In the genomic region with DNA sequence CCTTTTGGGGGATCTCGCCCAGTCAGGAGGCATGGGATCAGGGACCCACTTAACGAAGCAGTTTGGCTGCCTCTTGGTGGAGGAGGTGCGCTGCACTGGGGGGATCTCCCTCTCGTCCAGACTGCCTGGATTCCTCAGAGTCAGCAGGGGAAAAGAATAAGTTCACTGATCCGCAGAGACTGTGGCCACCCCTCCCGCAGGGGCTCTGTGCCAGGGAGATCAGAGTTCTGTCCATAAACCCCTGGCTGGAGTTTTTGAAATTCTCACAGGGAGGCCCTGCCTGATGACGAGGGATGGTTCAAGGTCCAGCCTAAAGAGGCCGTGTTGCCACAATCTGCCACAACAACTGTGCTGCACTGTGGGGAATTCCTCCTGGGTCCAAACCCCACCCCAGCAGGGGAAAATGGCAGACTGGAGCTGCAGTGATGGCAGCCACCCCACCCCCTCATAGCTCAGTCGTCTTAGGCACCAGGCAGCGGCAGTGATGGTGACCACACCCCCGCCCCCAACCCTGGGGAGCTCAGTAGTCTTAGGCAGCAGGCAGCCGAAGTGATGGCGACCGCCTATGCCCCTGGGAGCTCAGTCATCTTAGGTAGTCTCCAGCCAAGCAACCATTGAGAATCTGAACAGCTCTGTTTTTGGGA, we compare ENCODE assay signal across 17 cellular contexts.
"Had no signal": no experiment of that assay in that cellular context is flagged by ENCODE, and none has a peak within 500 bp of the region (broad histone marks: within the 10 kb centered on the region; RNA-seq: fewer than 3 reads in every experiment).

No MANE protein-coding gene starts in this region.

- H3K36me3 ChIP-seq: gastroesophageal sphincter, lower lobe of right lung, neutrophil, right atrium auricular region had no signal

- ATAC-seq: gastroesophageal sphincter; lower lobe of right lung; naive thymus-derived CD4-positive, alpha-beta T cell; stimulated activated naive CD8-positive, alpha-beta T cell treated with anti-CD3 and anti-CD28 coated beads, Interleukin-15, Interleukin-2, amounts not matched to agents 100 U/mL and 50 U/mL, for 24 hours had no signal

- H3K27me3 Mint-ChIP-seq: activated CD4-positive, alpha-beta T cell treated with anti-CD3 and anti-CD28 coated beads, Interleukin-2, amount 10 ng/mL, durations not matched to agents 7 days and 5 days; activated naive CD8-positive, alpha-beta T cell treated with anti-CD3 and anti-CD28 coated beads for 36 hours; type B pancreatic cell had no signal

- H3K27ac ChIP-seq: gastroesophageal sphincter, lower lobe of right lung, neutrophil, right atrium auricular region, skin epidermis had no signal

- H3K4me3 Mint-ChIP-seq: activated CD4-positive, alpha-beta T cell treated with anti-CD3 and anti-CD28 coated beads, Interleukin-2, amount 10 ng/mL, durations not matched to agents 7 days and 5 days; activated naive CD8-positive, alpha-beta T cell treated with anti-CD3 and anti-CD28 coated beads for 36 hours; endodermal cell; mesothelial cell of epicardium; naive thymus-derived CD4-positive, alpha-beta T cell; type B pancreatic cell had no signal

- H3K4me3 ChIP-seq: gastroesophageal sphincter, lower lobe of right lung, right atrium auricular region, skin epidermis had no signal

- H3K4me1 ChIP-seq: gastroesophageal sphincter, lower lobe of right lung, right atrium auricular region had no signal

- H3K9me3 Mint-ChIP-seq: activated CD4-positive, alpha-beta T cell treated with anti-CD3 and anti-CD28 coated beads, Interleukin-2, amount 10 ng/mL, durations not matched to agents 7 days and 5 days; activated naive CD8-positive, alpha-beta T cell treated with anti-CD3 and anti-CD28 coated beads for 36 hours; type B pancreatic cell had no signal

- H3K27ac Mint-ChIP-seq: activated CD4-positive, alpha-beta T cell treated with anti-CD3 and anti-CD28 coated beads, Interleukin-2, amount 10 ng/mL, durations not matched to agents 7 days and 5 days; activated naive CD8-positive, alpha-beta T cell treated with anti-CD3 and anti-CD28 coated beads for 36 hours; endodermal cell; mesothelial cell of epicardium; naive thymus-derived CD4-positive, alpha-beta T cell; type B pancreatic cell had no signal

- DNase-seq: activated CD4-positive, alpha-beta T cell treated with anti-CD3 and anti-CD28 coated beads, Interleukin-2, amount 10 ng/mL, durations not matched to agents 7 days and 5 days; activated CD4-positive, CD25-positive, alpha-beta regulatory T cell; activated CD8-positive, alpha-beta memory T cell treated with anti-CD3 and anti-CD28 coated beads, Interleukin-2, amount 50 U/mL, for 48 hours; activated gamma-delta T cell treated with Interleukin-2 at 50 U/mL for 16 hours; activated naive CD8-positive, alpha-beta T cell treated with anti-CD3 and anti-CD28 coated beads for 36 hours; amygdala; endodermal cell; lower lobe of right lung; naive thymus-derived CD4-positive, alpha-beta T cell; stimulated activated naive CD8-positive, alpha-beta T cell treated with anti-CD3 and anti-CD28 coated beads, Interleukin-15, Interleukin-2, amounts not matched to agents 100 U/mL and 50 U/mL, for 24 hours; SW 1271 had no signal

- H3K27me3 ChIP-seq: gastroesophageal sphincter, neutrophil, right atrium auricular region had no signal

- H3K4me1 Mint-ChIP-seq: activated CD4-positive, alpha-beta T cell treated with anti-CD3 and anti-CD28 coated beads, Interleukin-2, amount 10 ng/mL, durations not matched to agents 7 days and 5 days; activated naive CD8-positive, alpha-beta T cell treated with anti-CD3 and anti-CD28 coated beads for 36 hours; naive thymus-derived CD4-positive, alpha-beta T cell had no signal

- H3K36me3 Mint-ChIP-seq: activated naive CD8-positive, alpha-beta T cell treated with anti-CD3 and anti-CD28 coated beads for 36 hours; mesothelial cell of epicardium; naive thymus-derived CD4-positive, alpha-beta T cell; type B pancreatic cell had no signal

- H3K9me3 ChIP-seq: gastroesophageal sphincter, neutrophil, right atrium auricular region had no signal
